Comparison of ENCODE assay signal across 8 cellular contexts in the genomic region with DNA sequence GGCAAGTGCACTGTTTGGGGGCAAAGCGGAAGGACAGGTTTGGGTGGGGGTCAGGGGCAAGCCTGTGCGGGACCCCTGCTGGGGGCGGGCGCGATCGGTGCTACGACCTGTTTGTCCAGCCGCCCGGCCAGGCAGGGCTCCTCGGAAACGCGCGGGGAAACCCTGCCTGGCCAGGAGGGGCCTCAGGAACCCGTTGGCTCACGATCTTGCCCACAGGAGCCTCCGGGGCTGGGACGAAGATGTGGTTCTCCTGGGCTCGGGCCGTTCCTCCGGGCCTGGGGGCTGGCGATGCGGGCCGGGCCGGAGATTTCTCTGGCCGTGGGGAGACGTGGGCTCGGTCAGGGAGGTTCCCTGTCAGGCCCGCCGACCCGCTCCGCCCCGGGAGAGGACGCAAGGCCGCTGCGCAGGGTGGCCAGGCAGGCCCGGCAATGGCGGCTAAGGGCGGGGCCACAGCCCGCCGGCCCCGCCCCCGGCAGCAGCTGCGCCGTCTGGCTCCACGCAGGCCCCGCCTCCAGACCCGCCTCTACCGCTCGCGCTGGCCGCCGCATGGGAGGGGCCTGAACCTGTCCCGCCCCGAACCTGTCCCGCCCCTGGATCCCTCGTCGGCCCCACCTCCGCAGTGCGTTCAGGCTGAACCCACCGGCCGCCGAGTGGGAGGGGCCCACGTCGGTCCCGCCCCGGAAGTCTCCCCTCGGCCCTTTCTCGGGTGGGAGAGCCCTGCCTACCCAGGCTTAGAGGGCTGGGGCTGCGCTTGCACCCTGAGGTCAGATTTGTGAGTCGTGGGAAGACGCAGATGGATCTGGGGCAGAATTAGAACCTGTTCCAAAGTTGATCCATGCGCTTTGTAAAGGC. TPM values are rescaled to one million over a fixed set of nuclear protein-coding genes. Genes with fewer than 3 reads are reported as not detected.
DNase-seq lines count a peak whose midpoint lies in the region; ATAC-seq, FAIRE-seq and TF ChIP-seq lines count a peak whose summit lies in the region.

A gene with protein sequence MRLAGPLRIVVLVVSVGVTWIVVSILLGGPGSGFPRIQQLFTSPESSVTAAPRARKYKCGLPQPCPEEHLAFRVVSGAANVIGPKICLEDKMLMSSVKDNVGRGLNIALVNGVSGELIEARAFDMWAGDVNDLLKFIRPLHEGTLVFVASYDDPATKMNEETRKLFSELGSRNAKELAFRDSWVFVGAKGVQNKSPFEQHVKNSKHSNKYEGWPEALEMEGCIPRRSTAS (minus strand): TSS at position 430 of the 852 bp plus-strand sequence. CDS start 460 bp downstream, outside the sequence.

- H3K27ac Mint-ChIP-seq in T-cell (peak within 1 kb of the TSS; percentile 91 to 92), type B pancreatic cell (peak within 1 kb of the TSS; percentile 96)

- H3K36me3 Mint-ChIP-seq in T-cell (peaks cover 3% of the 10 kb centered on the region), type B pancreatic cell (peaks cover 5% of the 10 kb centered on the region)

- H3K4me3 ChIP-seq in adipocyte (ENCODE audit: low read length) = peak within 1 kb of the TSS; percentile 81
- peak within 1 kb of the TSS; percentile 47 to 82 (median 72) for H3K4me3 ChIP-seq in heart right ventricle

- TF ChIP-seq CTCF in heart right ventricle (IDR thresholded peaks at IDR 0.05) = no peak
- no peak for TF ChIP-seq CTCF in type B pancreatic cell (conservative IDR thresholded peaks at IDR 0.05)

- H3K27me3 Mint-ChIP-seq in T-cell (peaks cover 0 to 9% of the 10 kb centered on the region in 2 donors), type B pancreatic cell (no peaks in the 10 kb centered on the region)

- peaks cover 28 to 31% (median 30%) of the 10 kb centered on the region in 3 donors for H3K4me1 Mint-ChIP-seq in T-cell
- peaks cover 11% of the 10 kb centered on the region for H3K4me1 Mint-ChIP-seq in type B pancreatic cell (ENCODE audit: unreplicated experiment)

- H3K9me3 Mint-ChIP-seq in T-cell = no peaks in the 10 kb centered on the region
- peaks cover 6% of the 10 kb centered on the region for H3K9me3 Mint-ChIP-seq in type B pancreatic cell

- POLR2A ChIA-PET in T-cell (lab: Charles Lee) = interaction anchor here (0.5 to 0.9 kb wide), 2 partner anchors 25 to 29 kb away, joined by 3 to 7 read pairs; partner anchors contain the start of gene SLC10A3 (in 1 of the 2)

- TF ChIP-seq POLR2A in GM12892 (IDR thresholded peaks at IDR 0.05; ENCODE audit: low read depth, low read length) = peak; percentile 63

- DNase-seq in GM12892 (ENCODE audit: insufficient read length) (peak; percentile 65), NCI-H1436 treated with DMSO at 0.1 percent for 48 hours (lab: John Stamatoyannopoulos, UW) (peak; percentile 73), T-cell (peak; percentile 81 to 94 (median 89)), adipocyte (ENCODE audit: low read depth) (peak; percentile 91), heart right ventricle (peak; percentile 93 to 95), posterior vena cava (ENCODE audit: low spot score) (peak; percentile 98), type B pancreatic cell (ENCODE audit: extremely low spot score, unreplicated experiment) (peak; percentile 91)

- WGBS in heart right ventricle, 2 donors = 0% methylated on average over 23 to 60 of the region's 72 CpGs

- H3K9me3 ChIP-seq in adipocyte (ENCODE audit: control insufficient read depth, low read length) (no peaks in the 10 kb centered on the region), heart right ventricle (peaks cover 0 to 4% (median 0%) of the 10 kb centered on the region in 11 donors)

- ATAC-seq in HG02798 (IDR thresholded peaks at IDR 0.05; ENCODE audit: poor library complexity, unreplicated experiment) = peak; percentile 96
- ATAC-seq in T-cell (replicated peaks in 1 of 4) = peak; percentile 94 to 99 (median 94)
- ATAC-seq in heart right ventricle = peak; percentile 95 to 98 (median 97)

- H3K9ac ChIP-seq in adipocyte (ENCODE audit: low read length) = peak within 1 kb of the TSS; percentile 88

- H3K4me1 ChIP-seq in adipocyte (ENCODE audit: control insufficient read depth, insufficient read depth, low read length) (peaks cover 13% of the 10 kb centered on the region), heart right ventricle (peaks cover 0 to 27% (median 13%) of the 10 kb centered on the region in 9 donors)

- H3K27ac ChIP-seq in heart right ventricle = peak within 1 kb of the TSS; percentile 84 to 99 (median 94)

- intact Hi-C loops in heart right ventricle (cut with DNase I) = loop anchor here in 4 of 10 donors (1.0 to 10.0 kb wide), 5 partner anchors 25 to 121 kb away; partner anchors contain the start of genes SLC10A3 (in 2 of the 4), PLXNA3 (in 1 of the 4) and RPL10 (in 1 of the 4)
- intact Hi-C loops in posterior vena cava (cut with DNase I) = loop anchor here in 1 of 2 donors (5.0 kb wide), 1 partner anchor 739 kb away; no protein-coding TSS in a partner anchor

- peak; percentile 86 for FAIRE-seq in GM12892 (lab: Jason Lieb, UNC)

- H3K4me3 Mint-ChIP-seq in T-cell (peak within 1 kb of the TSS; percentile 77 to 84 (median 82)), type B pancreatic cell (peak within 1 kb of the TSS; percentile 88)

- H3K36me3 ChIP-seq in adipocyte (ENCODE audit: control insufficient read depth, insufficient read depth, low read length, severe bottlenecking) (no peaks in the 10 kb centered on the region), heart right ventricle (no peaks in the 10 kb centered on the region)

- peaks cover 4% of the 10 kb centered on the region for H3K27me3 ChIP-seq in adipocyte (replicated peaks; ENCODE audit: control insufficient read depth, insufficient read depth, low read length)
- peaks cover 0 to 5% (median 0%) of the 10 kb centered on the region in 7 donors for H3K27me3 ChIP-seq in heart right ventricle

- CTCF ChIA-PET in T-cell (lab: Charles Lee) = interaction anchor here in 1 of 2 donors (0.7 kb wide), 1 partner anchor 9 kb away, joined by 6 read pairs; no protein-coding TSS in a partner anchor

RNA-seq across cellular contexts. Expression of the gene that starts here (rescaled TPM):
- 9.8 TPM for polyA plus RNA-seq in GM12892 (2012; ENCODE audit: missing spikeins)
- total RNA-seq in T-cell = 10 to 100 TPM; 33.9 to 67.6 (median 57.8) TPM
- 10 to 100 TPM; 36.5 to 73.9 (median 48.4) TPM for total RNA-seq in heart right ventricle
- polyA plus RNA-seq in heart right ventricle = 10 to 100 TPM; 69.1 to 76.6 TPM
- 10 to 100 TPM; 26.1 to 28.6 TPM for total RNA-seq in posterior vena cava
- 34.1 and 35.9 TPM in 2 replicates for total RNA-seq in type B pancreatic cell (ENCODE audit: low replicate concordance)

Comparison
In these comparisons a context has a peak if more than half of its experiments do, and no peak if none do; other contexts are left out.
1. Peak in every context shown above with its lines: DNase-seq, ATAC-seq, H3K4me3 ChIP-seq and H3K27ac ChIP-seq.